In genomic region chr16:75271441-75272096, GRCh38 we compare ENCODE assay signal across 29 cellular contexts. TPM values are rescaled to one million over a fixed set of nuclear protein-coding genes. Genes with fewer than 3 reads are reported as not detected.
DNase-seq lines count a peak whose midpoint lies in the region; ATAC-seq and TF ChIP-seq lines count a peak whose summit lies in the region.
"Had no signal": no experiment of that assay in that cellular context is flagged by ENCODE, and none has a peak within 500 bp of the region (broad histone marks: within the 10 kb centered on the region; RNA-seq: fewer than 3 reads in every experiment).

No MANE protein-coding gene starts in this region.

- no peak for TF ChIP-seq CTCF in chondrocyte (IDR thresholded peaks at IDR 0.05)

- peak overlapping the region; percentile 57 for H3K18ac ChIP-seq in neuronal stem cell (ENCODE audit: low read length)

- H2BK12ac ChIP-seq in neuronal stem cell (ENCODE audit: low read length): no peak overlapping the region

- H3K4me2 ChIP-seq in neuronal stem cell (ENCODE audit: insufficient read depth, low read length, poor library complexity, severe bottlenecking): no peak overlapping the region

- no peak overlapping the region for H2BK15ac ChIP-seq in neuronal stem cell (ENCODE audit: low read length)

- no peaks in the 10 kb centered on the region for H3K79me1 ChIP-seq in neuronal stem cell (ENCODE audit: low read depth, low read length)

- H2AFZ ChIP-seq in neuronal stem cell (ENCODE audit: low read length): peak overlapping the region; percentile 82

- H3K27me3 ChIP-seq in neuronal stem cell (ENCODE audit: control insufficient read depth in 3 of 3, insufficient read depth in 3 of 3, low read depth in 1 of 3, low read length in 3 of 3): no peaks in the 10 kb centered on the region
- H3K27me3 ChIP-seq: breast epithelium, sigmoid colon, thyroid gland had no signal

- no peak overlapping the region for H2AK5ac ChIP-seq in neuronal stem cell (ENCODE audit: low read depth, low read length)

- no peak overlapping the region for H4K8ac ChIP-seq in neuronal stem cell (ENCODE audit: low read depth, low read length)

- no peaks in the 10 kb centered on the region for H3K36me3 Mint-ChIP-seq in chondrocyte (ENCODE audit: low read depth)

- no peak overlapping the region for H3K14ac ChIP-seq in neuronal stem cell (ENCODE audit: low read length)

- ATAC-seq in GM18868 (IDR thresholded peaks at IDR 0.05; ENCODE audit: unreplicated experiment): peak; percentile 21
- ATAC-seq in HG02759 (IDR thresholded peaks at IDR 0.05; ENCODE audit: unreplicated experiment): peak; percentile 30
- no peak for ATAC-seq in HG03565 (IDR thresholded peaks at IDR 0.05; ENCODE audit: unreplicated experiment)
- ATAC-seq: activated T-cell treated with anti-CD3 and anti-CD28 coated beads, Interleukin-2, amount 50 U/mL, for 4 hours; left ventricle myocardium superior; T-helper 17 cell had no signal

- peak overlapping the region; percentile 87 for H3K27ac Mint-ChIP-seq in chondrocyte (ENCODE audit: unreplicated experiment)
- H3K27ac Mint-ChIP-seq: activated naive CD4-positive, alpha-beta T cell treated with anti-CD3 and anti-CD28 coated beads for 36 hours; stimulated activated naive CD8-positive, alpha-beta T cell treated with anti-CD3 and anti-CD28 coated beads, Interleukin-15, Interleukin-2, amounts not matched to agents 100 ng/mL and 50 ng/mL, for 24 hours; T-helper 17 cell had no signal

- peaks cover 2 to 10% of the 10 kb centered on the region in 2 donors for H3K4me1 ChIP-seq in neuronal stem cell (ENCODE audit: control insufficient read depth in 2 of 2, insufficient read depth in 1 of 2, low read depth in 1 of 2, low read length in 2 of 2)

- H2BK120ac ChIP-seq in neuronal stem cell (ENCODE audit: low read depth, low read length): no peak overlapping the region

- H3K27ac ChIP-seq in neuronal stem cell (replicated peaks; ENCODE audit: low read length): no peak overlapping the region
- H3K27ac ChIP-seq: C4-2B, sigmoid colon, SK-N-MC, thyroid gland had no signal

- peak overlapping the region in 1 of 2 donors; percentile 27 for H3K4me3 ChIP-seq in neuronal stem cell (ENCODE audit: low read length in 2 of 2)
- H3K4me3 ChIP-seq: breast epithelium, sigmoid colon, SK-N-MC, thyroid gland had no signal

- H2BK5ac ChIP-seq in neuronal stem cell (ENCODE audit: low read length): no peak overlapping the region

- no peaks in the 10 kb centered on the region for H3K9me3 Mint-ChIP-seq in chondrocyte (ENCODE audit: low read depth)
- H3K9me3 Mint-ChIP-seq: activated naive CD4-positive, alpha-beta T cell treated with anti-CD3 and anti-CD28 coated beads for 36 hours; activated T-cell treated with anti-CD3 and anti-CD28 coated beads, Interleukin-2, amount 50 U/mL, for 4 hours; nephron; stimulated activated naive CD8-positive, alpha-beta T cell treated with anti-CD3 and anti-CD28 coated beads, Interleukin-15, Interleukin-2, amounts not matched to agents 100 ng/mL and 50 ng/mL, for 24 hours had no signal

- peak overlapping the region; percentile 44 for H3K9ac ChIP-seq in neuronal stem cell (ENCODE audit: low read depth, low read length, poor library complexity)

- DNase-seq in chondrocyte (ENCODE audit: low spot score) (no peak), neuronal stem cell (ENCODE audit: low spot score) (no peak), HPDE6-E6E7 (ENCODE audit: extremely low spot score) (no peak), NCI-H128 (lab: John Stamatoyannopoulos, UW; ENCODE audit: unreplicated experiment) (no peak)
- DNase-seq in NK-92 treated with Interleukin-12 subunit alpha and Interleukin-12 subunit beta, amount 100 ng/mL, for 24 hours (lab: John Stamatoyannopoulos, UW): no peak
- DNase-seq: activated naive CD4-positive, alpha-beta T cell treated with anti-CD3 and anti-CD28 coated beads for 36 hours; activated T-cell treated with anti-CD3 and anti-CD28 coated beads, Interleukin-2, amount 50 U/mL, for 4 hours; Calu3; cortex of kidney; HCEC 1CT; left ventricle myocardium superior; NCI-H146; NCI-H2171 treated with DMSO at 0.1 percent for 48 hours; NCI-H524 treated with DMSO at 0.1 percent for 48 hours; sigmoid colon; T-helper 17 cell; thyroid gland had no signal

- no peaks in the 10 kb centered on the region for H3K36me3 ChIP-seq in neuronal stem cell (replicated peaks in 1 of 2; ENCODE audit: control insufficient read depth in 2 of 2, insufficient read depth in 2 of 2, low read length in 2 of 2)
- H3K36me3 ChIP-seq: breast epithelium, sigmoid colon, thyroid gland had no signal

- no peak overlapping the region for H3K4ac ChIP-seq in neuronal stem cell (ENCODE audit: low read length)

- peaks cover 47% of the 10 kb centered on the region for H3K4me1 Mint-ChIP-seq in chondrocyte (ENCODE audit: low read depth)

- H3K23ac ChIP-seq in neuronal stem cell (ENCODE audit: low read depth, low read length, poor library complexity): peak overlapping the region; percentile 85

- no peaks in the 10 kb centered on the region for H3K27me3 Mint-ChIP-seq in chondrocyte (ENCODE audit: low read depth)

- WGBS in neuronal stem cell (ENCODE audit: extremely low coverage in 2 of 2, insufficient read length in 2 of 2, insufficient replicate concordance in 1 of 2), 2 donors: no CpG with 5 or more reads among the region's 6 CpGs

- H3K4me3 Mint-ChIP-seq in chondrocyte (ENCODE audit: unreplicated experiment): no peak overlapping the region
- H3K4me3 Mint-ChIP-seq: activated naive CD4-positive, alpha-beta T cell treated with anti-CD3 and anti-CD28 coated beads for 36 hours; activated T-cell treated with anti-CD3 and anti-CD28 coated beads, Interleukin-2, amount 50 U/mL, for 4 hours; stimulated activated naive CD8-positive, alpha-beta T cell treated with anti-CD3 and anti-CD28 coated beads, Interleukin-15, Interleukin-2, amounts not matched to agents 100 ng/mL and 50 ng/mL, for 24 hours; T-helper 17 cell had no signal

- H3K9me3 ChIP-seq in neuronal stem cell (replicated peaks in 1 of 2; ENCODE audit: control insufficient read depth in 2 of 2, insufficient read depth in 1 of 2, low read depth in 1 of 2, low read length in 2 of 2): no peaks in the 10 kb centered on the region
- H3K9me3 ChIP-seq: breast epithelium, sigmoid colon, thyroid gland had no signal

- no peak overlapping the region for H4K91ac ChIP-seq in neuronal stem cell (ENCODE audit: low read depth, low read length, poor library complexity)

RNA-seq across cellular contexts. Expression of gene BCAR1, which starts 20.1 kb away (rescaled TPM):
- total RNA-seq in chondrocyte: 125 to 140 TPM (median 125 TPM) in 3 replicates
- 43.7 TPM for polyA plus RNA-seq in neuronal stem cell (2013, experiment 1 of 2)
- 43.2 TPM for polyA plus RNA-seq in neuronal stem cell (2013, experiment 2 of 2)

RNA-seq across cellular contexts. Expression of gene CTRB1, which starts 52.8 kb away (rescaled TPM):
- total RNA-seq in chondrocyte: not detected in 3 replicates
- 0.06 TPM for polyA plus RNA-seq in neuronal stem cell (2013, experiment 1 of 2)
- 0.06 TPM for polyA plus RNA-seq in neuronal stem cell (2013, experiment 2 of 2)
- total RNA-seq: activated naive CD4-positive, alpha-beta T cell treated with anti-CD3 and anti-CD28 coated beads for 36 hours; breast epithelium; Calu3; Daoy; HT-29; left ventricle myocardium superior; mononuclear cell; sigmoid colon; T-helper 17 cell; thyroid gland had no signal
- polyA plus RNA-seq: AG04450 had no signal
